22 cellular contexts compared by ENCODE assay signal in genomic region chr15:84799511-84800187, GRCh38. TPM values are rescaled to one million over a fixed set of nuclear protein-coding genes. Genes with fewer than 3 reads are reported as not detected.
A peak's percentile ranks its signal among the peaks of the same experiment; 100 is the strongest.
DNase-seq lines count a peak whose midpoint lies in the region; ATAC-seq and TF ChIP-seq lines count a peak whose summit lies in the region.
"Had no signal": no experiment of that assay in that cellular context is flagged by ENCODE, and none has a peak within 500 bp of the region (broad histone marks: within the 10 kb centered on the region; RNA-seq: fewer than 3 reads in every experiment).

No MANE protein-coding gene starts in this region.

- H3K4me3 ChIP-seq in left ventricle myocardium inferior (no peak overlapping the region), Panc1 (ENCODE audit: low read depth in 2 of 2, low read length in 2 of 2) (no peak overlapping the region)
- H3K4me3 ChIP-seq: GM23248, SJSA1 had no signal

- H3K36me3 ChIP-seq in left ventricle myocardium inferior: peaks cover 71% of the 10 kb centered on the region
- H3K36me3 ChIP-seq in Panc1 (ENCODE audit: control insufficient read depth, insufficient read depth, low read length): peaks cover 13% of the 10 kb centered on the region; the same call in 1 of the 2 replicates

- in situ Hi-C loops in Panc1 (cut with HindIII; ENCODE audit: low pct_unique_long_range_greater_than_20kb, low sequenced_read_pairs): no loop called here

- CTCF ChIA-PET in Panc1 (lab: Charles Lee): no interaction called here

- H3K4me1 ChIP-seq in left ventricle myocardium inferior (peaks cover 11% of the 10 kb centered on the region), Panc1 (ENCODE audit: control insufficient read depth, insufficient read depth, low read length) (no peaks in the 10 kb centered on the region)

- intact Hi-C loops in Right ventricle myocardium inferior (cut with DNase I): no loop called here
- intact Hi-C loops in left ventricle myocardium inferior (cut with micrococcal nuclease): no loop called here
- intact Hi-C loops in Panc1 (cut with micrococcal nuclease; ENCODE audit: unreplicated experiment): no loop called here
- intact Hi-C loops in sciatic nerve (cut with DNase I): loop anchor here (5.0 kb wide), 1 partner anchor 583 kb away; the partner anchor contains the start of gene AKAP13

- POLR2A ChIA-PET in Panc1 (lab: Charles Lee): no interaction called here

- H3K27me3 ChIP-seq in left ventricle myocardium inferior (ENCODE audit: low read depth) (no peaks in the 10 kb centered on the region), Panc1 (ENCODE audit: control insufficient read depth, insufficient read depth, low read length) (no peaks in the 10 kb centered on the region)
- H3K27me3 ChIP-seq: SJSA1 had no signal

- H3K27ac ChIP-seq in left ventricle myocardium inferior (replicated peaks): no peak overlapping the region
- no peak overlapping the region for H3K27ac ChIP-seq in Panc1 (ENCODE audit: low read length)
- H3K27ac ChIP-seq: GM23248, KMS-11, SJSA1 had no signal

- ATAC-seq in Right ventricle myocardium inferior (peak; percentile 19), Panc1 (peak; percentile 52), left lobe of liver (peak; percentile 74), sciatic nerve (peak; percentile 14)
- ATAC-seq: HCT116 had no signal

- BruUV-seq in Panc1 (replicated peaks; lab: Mats Ljungman, UMichigan): no TSS peak

- no peak for TF ChIP-seq CTCF in left ventricle myocardium inferior (IDR thresholded peaks at IDR 0.05; ENCODE audit: borderline replicate concordance)
- TF ChIP-seq CTCF in Panc1 (IDR thresholded peaks at IDR 0.05): no peak

- no peaks in the 10 kb centered on the region for H3K9me3 ChIP-seq in left ventricle myocardium inferior (replicated peaks)
- no peaks in the 10 kb centered on the region for H3K9me3 ChIP-seq in Panc1 (ENCODE audit: control insufficient read depth, insufficient read depth, low read depth, low read length)
- H3K9me3 ChIP-seq: SJSA1 had no signal

- DNase-seq in Right ventricle myocardium inferior (ENCODE audit: missing footprints) (no peak), left ventricle myocardium inferior (no peak), Panc1 (ENCODE audit: low read depth, low spot score) (no peak), left lobe of liver (ENCODE audit: low spot score) (peak; percentile 89), sciatic nerve (ENCODE audit: low spot score) (no peak), NCI-H2171 treated with DMSO at 0.1 percent for 48 hours (lab: John Stamatoyannopoulos, UW) (no peak), NCI-H82 treated with DMSO at 0.1 percent for 48 hours (lab: John Stamatoyannopoulos, UW; ENCODE audit: unreplicated experiment) (no peak), foreskin melanocyte (no peak)
- DNase-seq: ACHN, AML-193, COR-L47, GF-D8, GM23248, NCI-H1436, NCI-H2081, NCI-H345, NCI-H526, OCI-M1, RPMI8226 had no signal

RNA-seq across cellular contexts. Expression of gene ALPK3, which starts 17.5 kb away (rescaled TPM):
- total RNA-seq in Right ventricle myocardium inferior (132 TPM), left ventricle myocardium inferior (181 TPM), Panc1 (2021; ENCODE audit: unreplicated experiment) (1.0 TPM), left lobe of liver (2.7 TPM), sciatic nerve (7.2 TPM)
- 0.45 TPM for polyA plus RNA-seq in Panc1 (2012; ENCODE audit: insufficient read length)
- polyA plus RNA-seq: GM23248 had no signal

RNA-seq across cellular contexts. Expression of gene ZNF592, which starts 51.3 kb away (rescaled TPM):
- total RNA-seq in Right ventricle myocardium inferior (19.2 TPM), left ventricle myocardium inferior (19.0 TPM), Panc1 (2021; ENCODE audit: unreplicated experiment) (34.2 TPM), left lobe of liver (14.5 TPM), sciatic nerve (34.8 TPM)
- polyA plus RNA-seq in Panc1 (2012; ENCODE audit: insufficient read length): 25.7 TPM

Comparison
In these comparisons a context has a peak if more than half of its experiments do, and no peak if none do; other contexts are left out.
1. ATAC-seq: peak in every context shown above with its lines; median percentile 74 in left lobe of liver; 52 in Panc1; 19 in Right ventricle myocardium inferior; 14 in sciatic nerve.
2. RNA of gene ALPK3, which starts 17.5 kb away (total RNA-seq): 181 TPM in left ventricle myocardium inferior (single experiment) and 132 TPM in Right ventricle myocardium inferior (single experiment); 7.2 TPM in sciatic nerve (single experiment), 2.7 TPM in left lobe of liver (single experiment) and 1.0 TPM in Panc1 (single experiment); every median in the first group is over 10 times any median in the second.